ENCODE assay signal across 8 cellular contexts in genomic region chr11:67118059-67118766, GRCh38. TPM values are rescaled to one million over a fixed set of nuclear protein-coding genes. Genes with fewer than 3 reads are reported as not detected.
DNase-seq lines count a peak whose midpoint lies in the region; ATAC-seq lines count a peak whose summit lies in the region.

No MANE protein-coding gene starts in this region.

- H3K4me1 Mint-ChIP-seq in CD4-positive, alpha-beta memory T cell: peaks cover 13 to 35% (median 22%) of the 10 kb centered on the region in 4 donors
- peaks cover 24 to 28% (median 27%) of the 10 kb centered on the region in 3 donors for H3K4me1 Mint-ChIP-seq in IgD-negative memory B cell
- peaks cover 34% of the 10 kb centered on the region for H3K4me1 Mint-ChIP-seq in stimulated activated naive CD8-positive, alpha-beta T cell treated with anti-CD3 and anti-CD28 coated beads, Interleukin-15, amount 100 ng/mL, for 72 hours

- H3K27me3 ChIP-seq in CD4-positive, alpha-beta memory T cell (ENCODE audit: insufficient read depth, low read length): no peaks in the 10 kb centered on the region
- no peaks in the 10 kb centered on the region for H3K27me3 ChIP-seq in endocrine pancreas (ENCODE audit: control insufficient read depth, insufficient read depth, low read length)
- no peaks in the 10 kb centered on the region for H3K27me3 ChIP-seq in mononuclear cell (ENCODE audit: insufficient read depth, low read length)

- no peaks in the 10 kb centered on the region for H3K27me3 Mint-ChIP-seq in CD4-positive, alpha-beta memory T cell
- no peaks in the 10 kb centered on the region for H3K27me3 Mint-ChIP-seq in IgD-negative memory B cell
- H3K27me3 Mint-ChIP-seq in stimulated activated naive CD8-positive, alpha-beta T cell treated with anti-CD3 and anti-CD28 coated beads, Interleukin-15, amount 100 ng/mL, for 72 hours: no peaks in the 10 kb centered on the region

- DNase-seq in CD4-positive, alpha-beta memory T cell: peak; percentile 55 to 73 (median 62)
- peak; percentile 87 for DNase-seq in activated CD8-positive, alpha-beta memory T cell treated with anti-CD3 and anti-CD28 coated beads for 24 hours
- peak; percentile 71 to 76 for DNase-seq in stimulated activated naive CD8-positive, alpha-beta T cell treated with anti-CD3 and anti-CD28 coated beads, Interleukin-15, amount 100 ng/mL, for 72 hours
- no peak for DNase-seq in NCI-H2107 treated with DMSO at 0.1 percent for 48 hours (lab: John Stamatoyannopoulos, UW; ENCODE audit: unreplicated experiment)

- peak overlapping the region in 5 of 7 donors; percentile 77 to 91 (median 86) for H3K27ac Mint-ChIP-seq in CD4-positive, alpha-beta memory T cell
- H3K27ac Mint-ChIP-seq in IgD-negative memory B cell: peak overlapping the region in 1 of 3 donors; percentile 80
- H3K27ac Mint-ChIP-seq in stimulated activated naive CD8-positive, alpha-beta T cell treated with anti-CD3 and anti-CD28 coated beads, Interleukin-15, amount 100 ng/mL, for 72 hours: peak overlapping the region; percentile 86 to 93

- H3K9me3 Mint-ChIP-seq in CD4-positive, alpha-beta memory T cell: no peaks in the 10 kb centered on the region
- no peaks in the 10 kb centered on the region for H3K9me3 Mint-ChIP-seq in IgD-negative memory B cell
- no peaks in the 10 kb centered on the region for H3K9me3 Mint-ChIP-seq in stimulated activated naive CD8-positive, alpha-beta T cell treated with anti-CD3 and anti-CD28 coated beads, Interleukin-15, amount 100 ng/mL, for 72 hours

- H3K9me3 ChIP-seq in CD4-positive, alpha-beta memory T cell (ENCODE audit: control insufficient read depth in 1 of 2, low read length in 2 of 2): no peaks in the 10 kb centered on the region
- H3K9me3 ChIP-seq in endocrine pancreas (ENCODE audit: control insufficient read depth, low read length) (no peaks in the 10 kb centered on the region), mononuclear cell (ENCODE audit: low read depth, low read length) (no peaks in the 10 kb centered on the region)

- peak; percentile 10 for ATAC-seq in GM21390 (IDR thresholded peaks at IDR 0.05; ENCODE audit: unreplicated experiment)
- peak; percentile 48 for ATAC-seq in stimulated activated naive CD8-positive, alpha-beta T cell treated with anti-CD3 and anti-CD28 coated beads, Interleukin-15, amount 100 ng/mL, for 72 hours

- peaks cover 0 to 24% of the 10 kb centered on the region in 2 donors for H3K36me3 Mint-ChIP-seq in CD4-positive, alpha-beta memory T cell
- peaks cover 2% of the 10 kb centered on the region for H3K36me3 Mint-ChIP-seq in IgD-negative memory B cell

- peak overlapping the region; percentile 82 for H3K9ac ChIP-seq in endocrine pancreas (ENCODE audit: control insufficient read depth, insufficient read depth, low read length)

- H3K4me1 ChIP-seq in CD4-positive, alpha-beta memory T cell (ENCODE audit: insufficient read depth, low read length): peaks cover 24% of the 10 kb centered on the region
- H3K4me1 ChIP-seq in endocrine pancreas (ENCODE audit: control insufficient read depth, insufficient read depth, low read length) (no peaks in the 10 kb centered on the region), mononuclear cell (ENCODE audit: insufficient read depth, low read length) (peaks cover 59% of the 10 kb centered on the region)

- CTCF ChIA-PET in CD4-positive, alpha-beta memory T cell (lab: Charles Lee; ENCODE audit: partially characterized antibody): interaction anchor here (1.0 to 1.4 kb wide), 2 partner anchors 35 to 121 kb away, joined by 3 to 6 read pairs; no protein-coding TSS in a partner anchor

- peak overlapping the region; percentile 76 for H3K27ac ChIP-seq in CD4-positive, alpha-beta memory T cell (ENCODE audit: low read depth, low read length)

- peak overlapping the region in 6 of 8 donors; percentile 49 to 90 (median 84) for H3K4me3 Mint-ChIP-seq in CD4-positive, alpha-beta memory T cell
- peak overlapping the region; percentile 72 to 94 (median 92) for H3K4me3 Mint-ChIP-seq in IgD-negative memory B cell
- H3K4me3 Mint-ChIP-seq in stimulated activated naive CD8-positive, alpha-beta T cell treated with anti-CD3 and anti-CD28 coated beads, Interleukin-15, amount 100 ng/mL, for 72 hours: peak overlapping the region; percentile 78 to 84

- POLR2A ChIA-PET in CD4-positive, alpha-beta memory T cell (lab: Charles Lee; ENCODE audit: partially characterized antibody): interaction anchor here (0.6 to 2.7 kb wide), 11 partner anchors 9 to 608 kb away, joined by 3 to 22 read pairs (median 3); partner anchors contain the start of genes AIP, BBS1 and POLD4

- H3K4me3 ChIP-seq in CD4-positive, alpha-beta memory T cell (ENCODE audit: low read length in 2 of 2): peak overlapping the region; percentile 29 to 50
- H3K4me3 ChIP-seq in endocrine pancreas (ENCODE audit: control insufficient read depth, insufficient read depth, low read length): no peak overlapping the region
- peak overlapping the region; percentile 61 for H3K4me3 ChIP-seq in mononuclear cell (ENCODE audit: low read length)

- no peaks in the 10 kb centered on the region for H3K36me3 ChIP-seq in CD4-positive, alpha-beta memory T cell (ENCODE audit: insufficient read depth, low read length)
- H3K36me3 ChIP-seq in endocrine pancreas (ENCODE audit: control insufficient read depth, insufficient read depth, low read length): no peaks in the 10 kb centered on the region

- intact Hi-C loops in CD4-positive, alpha-beta memory T cell (cut with micrococcal nuclease): loop anchor here (1.0 to 5.0 kb wide), 3 partner anchors 51 to 199 kb away; partner anchors contain the start of gene PC

RNA-seq across cellular contexts. Expression of gene KDM2A, which starts 0.8 kb away (rescaled TPM):
- 100 to 1,000 TPM; 193 to 200 TPM for total RNA-seq in CD4-positive, alpha-beta memory T cell
- 10 to 100 TPM; 14.0 to 17.3 TPM for polyA plus RNA-seq in CD4-positive, alpha-beta memory T cell
- 25.1 TPM for polyA plus RNA-seq in IgD-negative memory B cell
- 197 TPM for total RNA-seq in mononuclear cell
